ENCODE assay signal across 8 cellular contexts in the genomic region with DNA sequence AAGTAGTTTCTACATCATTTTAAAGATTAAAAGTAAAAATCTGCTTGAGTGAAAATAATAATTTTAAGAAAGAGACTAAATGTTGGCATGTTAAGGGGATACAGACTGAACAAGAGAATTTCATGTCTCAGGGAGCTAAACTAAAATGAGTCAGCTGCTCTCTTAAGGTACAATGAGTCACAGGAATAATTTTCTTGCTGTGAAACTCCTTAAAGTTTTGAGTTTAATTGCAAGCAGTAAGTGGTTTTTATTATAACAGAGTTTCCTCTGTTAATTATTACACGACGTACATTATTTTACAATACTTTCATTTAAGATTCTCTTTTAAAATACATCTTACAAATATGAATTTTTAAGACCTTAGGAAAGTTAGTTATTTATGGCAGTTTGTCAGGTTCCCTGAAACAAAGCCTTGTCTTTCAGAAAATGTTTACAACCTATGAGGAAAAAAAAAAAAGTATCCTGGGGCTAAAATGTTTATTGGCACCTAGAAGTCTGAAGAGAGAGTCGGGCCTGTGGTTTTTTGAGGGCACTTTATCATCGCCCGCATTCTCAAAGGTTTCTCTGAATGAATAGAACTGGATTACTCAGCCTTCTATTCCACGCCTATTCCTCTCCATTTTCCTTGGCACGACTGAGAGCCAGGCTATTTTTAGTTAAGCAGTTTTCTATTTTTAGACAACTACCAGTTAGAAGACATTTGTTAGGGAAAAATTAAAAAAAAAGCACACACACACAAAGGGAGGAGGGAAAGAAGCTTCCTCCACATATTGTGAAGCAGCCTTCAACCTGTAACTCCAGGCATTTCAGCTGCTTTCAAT.
DNase-seq lines count a peak whose midpoint lies in the region; ATAC-seq and TF ChIP-seq lines count a peak whose summit lies in the region.

No MANE protein-coding gene starts in this region.

- peak; percentile 81 for DNase-seq in SK-N-MC (ENCODE audit: low read depth, low spot score)
- DNase-seq in foreskin fibroblast = peak; percentile 84 to 92
- DNase-seq in ovary = peak in 4 of 5 donors; percentile 28 to 62 (median 42)
- DNase-seq in posterior vena cava (ENCODE audit: low spot score) = no peak
- no peak for DNase-seq in activated CD8-positive, alpha-beta memory T cell treated with anti-CD3 and anti-CD28 coated beads, Interleukin-2, amount 50 U/mL, for 4 hours

- no peaks in the 10 kb centered on the region for H3K9me3 ChIP-seq in BLaER1 treated with 17β-estradiol and CSF1 and Interleukin-3, amounts not matched to agents 10 nM and 100 nM (replicated peaks in 1 of 11)
- H3K9me3 ChIP-seq in SK-N-MC (ENCODE audit: low read depth, low read length) (no peaks in the 10 kb centered on the region), ovary (no peaks in the 10 kb centered on the region)

- peak overlapping the region in 10 of 11 experiments; percentile 29 to 58 (median 42); a peak in 16 of 22 replicates for H3K27ac ChIP-seq in BLaER1 treated with 17β-estradiol and CSF1 and Interleukin-3, amounts not matched to agents 10 nM and 100 nM
- H3K27ac ChIP-seq in SK-N-MC (peak overlapping the region; percentile 99), ovary (peak overlapping the region; percentile 49 to 50)

- peaks cover 61 to 100% (median 82%) of the 10 kb centered on the region in 11 experiments for H3K36me3 ChIP-seq in BLaER1 treated with 17β-estradiol and CSF1 and Interleukin-3, amounts not matched to agents 10 nM and 100 nM
- H3K36me3 ChIP-seq in SK-N-MC (ENCODE audit: insufficient read depth, low read length) = no peaks in the 10 kb centered on the region
- H3K36me3 ChIP-seq in ovary = no peaks in the 10 kb centered on the region

- TF ChIP-seq POLR2A in ovary (IDR thresholded peaks at IDR 0.05) = no peak

- H3K4me3 ChIP-seq in BLaER1 treated with 17β-estradiol and CSF1 and Interleukin-3, amounts not matched to agents 10 nM and 100 nM = no peak overlapping the region
- H3K4me3 ChIP-seq in SK-N-MC (peak overlapping the region; percentile 76), foreskin fibroblast (ENCODE audit: low read depth in 1 of 2, low read length in 2 of 2) (peak overlapping the region; percentile 16 to 29), ovary (no peak overlapping the region)

- H3K4me1 ChIP-seq in BLaER1 treated with 17β-estradiol and CSF1 and Interleukin-3, amounts not matched to agents 10 nM and 100 nM = peaks cover 2 to 57% (median 25%) of the 10 kb centered on the region in 10 experiments; a peak in 16 of 20 replicates
- H3K4me1 ChIP-seq in ovary (ENCODE audit: insufficient read depth) = peaks cover 2% of the 10 kb centered on the region

- 0 to 1% (median 1%) methylated on average over 7 of the region's 7 CpGs for WGBS in ovary, 3 donors

- H3K9ac ChIP-seq in BLaER1 treated with 17β-estradiol and CSF1 and Interleukin-3, amounts not matched to agents 10 nM and 100 nM = peak overlapping the region in 4 of 11 experiments; percentile 6 to 58 (median 22); a peak in 5 of 22 replicates
- H3K9ac ChIP-seq in SK-N-MC (ENCODE audit: insufficient read length) = peak overlapping the region; percentile 58

- TF ChIP-seq EP300 in ovary (IDR thresholded peaks at IDR 0.05) = no peak

- H4K20me1 ChIP-seq in BLaER1 treated with 17β-estradiol and CSF1 and Interleukin-3, amounts not matched to agents 10 nM and 100 nM = peaks cover 70 to 100% (median 98%) of the 10 kb centered on the region in 11 experiments; a peak in 21 of 22 replicates

- TF ChIP-seq CTCF in foreskin fibroblast (IDR thresholded peaks at IDR 0.05; ENCODE audit: low read depth, low read length) = no peak
- no peak for TF ChIP-seq CTCF in ovary (IDR thresholded peaks at IDR 0.05)

- ATAC-seq in GM19452 (IDR thresholded peaks at IDR 0.05; ENCODE audit: unreplicated experiment) (peak; percentile 75), HG03469 (IDR thresholded peaks at IDR 0.05; ENCODE audit: unreplicated experiment) (peak; percentile 30)

- H3K27me3 ChIP-seq in BLaER1 treated with 17β-estradiol and CSF1 and Interleukin-3, amounts not matched to agents 10 nM and 100 nM = no peaks in the 10 kb centered on the region
- H3K27me3 ChIP-seq in ovary = no peaks in the 10 kb centered on the region

- intact Hi-C loops in ovary (cut with DNase I) = no loop called here
- intact Hi-C loops in posterior vena cava (cut with DNase I) = loop anchor here in 1 of 2 donors (2.0 to 5.0 kb wide), 2 partner anchors 47 to 97 kb away; partner anchors contain the start of gene MEF2C

- peak overlapping the region in 8 of 11 experiments; percentile 3 to 57 (median 22); a peak in 9 of 22 replicates for H3K4me2 ChIP-seq in BLaER1 treated with 17β-estradiol and CSF1 and Interleukin-3, amounts not matched to agents 10 nM and 100 nM

Comparison
In these comparisons a context has a peak if more than half of its experiments do, and no peak if none do; other contexts are left out.
1. H3K27ac ChIP-seq: peak in every context shown above with its lines; median percentile 99 in SK-N-MC; 50 in ovary; 42 in BLaER1 treated with 17β-estradiol and CSF1 and Interleukin-3, amounts not matched to agents 10 nM and 100 nM.
2. H3K4me3 ChIP-seq: peak in SK-N-MC (single experiment) and foreskin fibroblast (2 of 2); none in BLaER1 treated with 17β-estradiol and CSF1 and Interleukin-3, amounts not matched to agents 10 nM and 100 nM (0 of 10) and ovary (single experiment).
3. DNase-seq: peak in SK-N-MC (single experiment), foreskin fibroblast (2 of 2) and ovary (4 of 5); none in posterior vena cava (single experiment) and activated CD8-positive, alpha-beta memory T cell treated with anti-CD3 and anti-CD28 coated beads, Interleukin-2, amount 50 U/mL, for 4 hours (single experiment).